ENCODE assay signal across 2 cellular contexts in genomic region chr12:120999191-121000120, GRCh38.
TF ChIP-seq lines count a peak whose summit lies in the region.

No MANE protein-coding gene starts in this region.

TF ChIP-seq in HCT116, 20 proteins besides CTCF, POLR2A, EP300 and RAD21:
- TF ChIP-seq SIN3A (IDR thresholded peaks at IDR 0.05; ENCODE audit: low read depth) (no peak), MAX (IDR thresholded peaks at IDR 0.05) (no peak), FOSL1 (IDR thresholded peaks at IDR 0.05; ENCODE audit: low read depth) (no peak), EGR1 (IDR thresholded peaks at IDR 0.05; ENCODE audit: low read depth) (no peak), TCF7L2 (IDR thresholded peaks at IDR 0.05; ENCODE audit: borderline replicate concordance, extremely low read depth, insufficient read depth, insufficient read length) (no peak), ZNF274 (IDR thresholded peaks at IDR 0.05; ENCODE audit: low read depth, low read length) (no peak), CEBPB (IDR thresholded peaks at IDR 0.05; ENCODE audit: low read depth) (no peak)

TF ChIP-seq in H1, 55 proteins besides CTCF, POLR2A, EP300 and RAD21:
- TF ChIP-seq POLR2AphosphoS5 (IDR thresholded peaks at IDR 0.05; ENCODE audit: low read depth, low read length) (peak; percentile 67; the same call in 1 of the 2 replicates), CEBPB (IDR thresholded peaks at IDR 0.05; ENCODE audit: low read depth, low read length) (no peak)
